22 cellular contexts compared by ENCODE assay signal in genomic region chr19:52428937-52429336, GRCh38. TPM values are rescaled to one million over a fixed set of nuclear protein-coding genes. Genes with fewer than 3 reads are reported as not detected.
DNase-seq lines count a peak whose midpoint lies in the region; ATAC-seq, FAIRE-seq and TF ChIP-seq lines count a peak whose summit lies in the region.
"Had no signal": no experiment of that assay in that cellular context is flagged by ENCODE, and none has a peak within 500 bp of the region (broad histone marks: within the 10 kb centered on the region; RNA-seq: fewer than 3 reads in every experiment).

TSS of gene ZNF534 (plus strand) at chr19:52429148. CDS start at chr19:52431475, 2,327 bp downstream.

- H3K4me1 ChIP-seq in GM23338 (ENCODE audit: insufficient read depth) (no peaks in the 10 kb centered on the region), K562 (replicated peaks in 1 of 2; ENCODE audit: control insufficient read depth in 2 of 2, insufficient read depth in 2 of 2, low read length in 2 of 2) (no peaks in the 10 kb centered on the region; a peak in 1 of 5 replicates), testis (no peaks in the 10 kb centered on the region)

- H3K36me3 Mint-ChIP-seq in GM23338 (ENCODE audit: low read depth): peaks cover 38% of the 10 kb centered on the region

- TF ChIP-seq CTCF in 22Rv1 (IDR thresholded peaks at IDR 0.05): no peak
- TF ChIP-seq CTCF in GM23338 (conservative IDR thresholded peaks at IDR 0.05; ENCODE audit: low read depth in 2 of 2): no peak
- TF ChIP-seq CTCF in K562 (IDR thresholded peaks at IDR 0.05 in 2 of 3, conservative IDR thresholded peaks at IDR 0.05 in 1 of 3; ENCODE audit: insufficient read depth in 2 of 3, low read depth in 1 of 3, low read length in 3 of 3): no peak
- no peak for TF ChIP-seq CTCF in testis (IDR thresholded peaks at IDR 0.05)

- no peak within 1 kb of the TSS for H3K4me2 ChIP-seq in GM23338
- peak within 1 kb of the TSS; percentile 60 for H3K4me2 ChIP-seq in K562 (ENCODE audit: insufficient read depth, low read length)

- peak within 1 kb of the TSS; percentile 28 for H2AFZ ChIP-seq in GM23338
- H2AFZ ChIP-seq in K562 (ENCODE audit: low read depth, low read length): peak within 1 kb of the TSS; percentile 63; the same call in 1 of the 2 replicates

- no peak for FAIRE-seq in K562 (lab: Jason Lieb, UNC)
- FAIRE-seq: G401.6, GM12892, GM19239, H54 had no signal

- in situ Hi-C loops in K562 (cut with MboI): no loop called here

- peak within 1 kb of the TSS in 1 of 2 experiments; percentile 49; a peak in 1 of 4 replicates for H3K9ac ChIP-seq in K562 (ENCODE audit: insufficient read depth in 1 of 2, low read depth in 2 of 2, low read length in 2 of 2)

- WGBS in K562 (ENCODE audit: insufficient coverage, low coverage, missing lambda C conversion rate): 25% methylated on average over 27 of the region's 27 CpGs
- WGBS in testis, 2 donors: 40 to 54% methylated on average over 27 of the region's 27 CpGs

- H3K4me3 ChIP-seq in GM23338: no peak within 1 kb of the TSS
- H3K4me3 ChIP-seq in K562: peak within 1 kb of the TSS; percentile 24; the same call in 1 of the 2 replicates
- H3K4me3 ChIP-seq in testis: peak within 1 kb of the TSS; percentile 24 to 48
- no peak within 1 kb of the TSS for H3K4me3 ChIP-seq in H7 (ENCODE audit: insufficient read depth, low read depth, low read length)

- H3K4me3 Mint-ChIP-seq in GM23338: no peak within 1 kb of the TSS
- H3K4me3 Mint-ChIP-seq: CD4-positive, alpha-beta memory T cell had no signal

- CTCF ChIA-PET in K562 (lab: Yijun Ruan, JAX; ENCODE audit: low intra/inter-chr PET ratio): no interaction called here

- peaks cover 97% of the 10 kb centered on the region for H3K9me3 Mint-ChIP-seq in GM23338

- DNase-seq in GM23338 (ENCODE audit: low spot score) (no peak), K562 (ENCODE audit: extremely low read depth in 1 of 4, low spot score in 3 of 4) (peak; percentile 38 to 61 (median 48)), testis (peak; percentile 77), H7 (no peak), RPMI8226 (no peak)
- DNase-seq: C1 segment of cervical spinal cord; Calu3; CD4-positive, alpha-beta memory T cell; COR-L47; DMS53; DMS79 treated with DMSO at 0.1 percent for 48 hours; GOT3; HCEC 1CT had no signal

- H3K9me1 ChIP-seq in K562 (ENCODE audit: control insufficient read depth, insufficient read depth, low read length): no peaks in the 10 kb centered on the region

- POLR2A ChIA-PET in K562 (lab: Yijun Ruan, JAX): no interaction called here

- H3K36me3 ChIP-seq in GM23338 (ENCODE audit: insufficient read depth) (no peaks in the 10 kb centered on the region), K562 (ENCODE audit: control insufficient read depth, insufficient read depth, low read length) (no peaks in the 10 kb centered on the region), testis (ENCODE audit: low read depth, missing control alignments) (no peaks in the 10 kb centered on the region), H7 (replicated peaks; ENCODE audit: control insufficient read depth, insufficient read depth, low read length) (no peaks in the 10 kb centered on the region)

- no peak for TF ChIP-seq POLR2A in K562 (conservative IDR thresholded peaks at IDR 0.05)
- no peak for TF ChIP-seq POLR2A in testis (IDR thresholded peaks at IDR 0.05)

- intact Hi-C loops in K562 (cut with micrococcal nuclease): no loop called here
- intact Hi-C loops in testis (cut with DNase I; ENCODE audit: low total_unique reads): no loop called here

- H3K9me3 ChIP-seq in K562 (replicated peaks; ENCODE audit: control insufficient read depth, insufficient read depth, low read depth, low read length): 0 out of 2 replicates have a peak, but pooled peaks cover 1% of the 10 kb centered on the region
- H3K9me3 ChIP-seq in testis: no peaks in the 10 kb centered on the region

- H3K79me2 ChIP-seq in GM23338 (replicated peaks; ENCODE audit: insufficient read depth) (no peaks in the 10 kb centered on the region), K562 (ENCODE audit: control insufficient read depth, insufficient read depth, low read length) (no peaks in the 10 kb centered on the region)

- no TSS peak for BruUV-seq in K562 (replicated peaks; lab: Mats Ljungman, UMichigan)

- H3K27me3 ChIP-seq in GM23338 (ENCODE audit: insufficient read depth): no peaks in the 10 kb centered on the region
- no peaks in the 10 kb centered on the region; a peak in 1 of 5 replicates for H3K27me3 ChIP-seq in K562 (ENCODE audit: control insufficient read depth in 2 of 2, insufficient read depth in 2 of 2, low read length in 2 of 2)
- H3K27me3 ChIP-seq in testis: no peaks in the 10 kb centered on the region
- no peaks in the 10 kb centered on the region for H3K27me3 ChIP-seq in H7 (ENCODE audit: control insufficient read depth, insufficient read depth, low read length)

- ATAC-seq in GM23338: no peak
- peak; percentile 81 for ATAC-seq in K562
- no peak for ATAC-seq in HG03520 (IDR thresholded peaks at IDR 0.05; ENCODE audit: unreplicated experiment)

- no peaks in the 10 kb centered on the region for H4K20me1 ChIP-seq in GM23338 (replicated peaks; ENCODE audit: insufficient read depth)
- H4K20me1 ChIP-seq in K562 (replicated peaks; ENCODE audit: control insufficient read depth, insufficient read depth, low read length): no peaks in the 10 kb centered on the region

- no peaks in the 10 kb centered on the region for H3K4me1 Mint-ChIP-seq in GM23338
- H3K4me1 Mint-ChIP-seq: CD4-positive, alpha-beta memory T cell had no signal

- H3F3A ChIP-seq in GM23338 (replicated peaks; ENCODE audit: low read depth): no peaks in the 10 kb centered on the region

- no peaks in the 10 kb centered on the region for H3K9me2 ChIP-seq in GM23338 (ENCODE audit: insufficient read depth)

- peaks cover 3% of the 10 kb centered on the region for H3K27me3 Mint-ChIP-seq in GM23338 (ENCODE audit: insufficient read depth, low read depth, poor library complexity)
- H3K27me3 Mint-ChIP-seq: CD4-positive, alpha-beta memory T cell had no signal

- no peak for TF ChIP-seq EP300 in K562 (IDR thresholded peaks at IDR 0.05; ENCODE audit: low read length)

- H3K27ac ChIP-seq in 22Rv1: peak within 1 kb of the TSS; percentile 43
- H3K27ac ChIP-seq in GM23338 (ENCODE audit: low read depth): no peak within 1 kb of the TSS
- H3K27ac ChIP-seq in K562 (ENCODE audit: extremely low read depth, low read depth, low read length): peak within 1 kb of the TSS; percentile 50; the same call in 2 of the 3 replicates
- no peak within 1 kb of the TSS for H3K27ac ChIP-seq in testis

- TF ChIP-seq RAD21 in K562 (CRISPR knock-in tag; conservative IDR thresholded peaks at IDR 0.05 in 1 of 2, IDR thresholded peaks at IDR 0.05 in 1 of 2): no peak

- no peak within 1 kb of the TSS for H3K27ac Mint-ChIP-seq in GM23338
- H3K27ac Mint-ChIP-seq: CD4-positive, alpha-beta memory T cell had no signal

TF ChIP-seq in GM23338, 12 proteins besides CTCF, POLR2A, EP300 and RAD21 (continues in another document):
- no peak for TF ChIP-seq ETS1 (IDR thresholded peaks at IDR 0.05)
- no peak for TF ChIP-seq CREB1 (CRISPR knock-in tag; IDR thresholded peaks at IDR 0.05; ENCODE audit: low read depth)
- TF ChIP-seq JUNB (IDR thresholded peaks at IDR 0.05; ENCODE audit: unreplicated experiment): no peak

TF ChIP-seq in K562, 482 proteins besides CTCF, POLR2A, EP300 and RAD21 (continues in another document):
- TF ChIP-seq POLR2G (IDR thresholded peaks at IDR 0.05; ENCODE audit: low read depth, low read length) (0 out of 2 replicates have a peak, but pooled peaks have one; percentile 33), PHF20 (IDR thresholded peaks at IDR 0.05; ENCODE audit: partially characterized antibody) (no peak), RFX7 (CRISPR knock-in tag; IDR thresholded peaks at IDR 0.05) (no peak), RBFOX2 (IDR thresholded peaks at IDR 0.05; ENCODE audit: low read depth, low read length) (peak; percentile 61)

RNA-seq across cellular contexts. Expression of gene ZNF534, which starts in this region (rescaled TPM):
- 0.10 TPM in 1 of 2 replicates, not detected in the other for total RNA-seq in GM23338 (2014; rRNA removed; shearing (Covaris generic))
- polyA plus RNA-seq in GM23338 (2016; fragmentation: Nextera tagmentation; extraction: Ambion mirVana): 0.23 and 1.0 TPM in 2 replicates
- total RNA-seq in K562 (2011; cell fraction: chromatin; rRNA removed; ENCODE audit: low replicate concordance): 1.5 and 4.0 TPM in 2 replicates
- 0.83 and 1.4 TPM in 2 replicates for total RNA-seq in K562 (2011; cell fraction: nucleolus; rRNA removed)
- 0.88 and 1.4 TPM in 2 replicates for total RNA-seq in K562 (2011; cell fraction: nucleoplasm; rRNA removed)
- total RNA-seq in K562 (2014; rRNA removed): 0.24 TPM in 1 of 2 replicates, not detected in the other
- total RNA-seq in K562 (2014; rRNA removed; fragmentation: Illumina TruSeq; extraction: Trizol): 0.33 and 0.54 TPM in 2 replicates
- total RNA-seq in K562 (2015; rRNA removed; fragmentation: Illumina TruSeq; extraction: Trizol): 0.25 and 0.34 TPM in 2 replicates
- total RNA-seq in K562 (2021): 0.29 and 0.40 TPM in 2 replicates
- 0.08 TPM in 2 replicates for polyA plus RNA-seq in K562 (2011; rRNA removed)
- polyA plus RNA-seq in K562 (2011; cell fraction: cytosol; rRNA removed): 0.03 and 0.15 TPM in 2 replicates
- 0.11 TPM in 1 of 2 replicates, not detected in the other for polyA plus RNA-seq in K562 (2011; cell fraction: nucleus; rRNA removed)
- polyA plus RNA-seq in K562 (2012): 0.10 and 0.39 TPM in 2 replicates
- 0.19 and 0.46 TPM in 2 replicates for polyA plus RNA-seq in K562 (2014; fragmentation: Illumina TruSeq; extraction: Trizol)
- polyA plus RNA-seq in K562 (2014; fragmentation: Nextera tagmentation; extraction: Ambion mirVana): under 1 TPM; 0.15 to 0.24 TPM
- polyA plus RNA-seq in K562 (2014; rRNA removed): 0.20 TPM in 1 of 2 replicates, not detected in the other
- 0.32 and 0.33 TPM in 2 replicates for polyA minus RNA-seq in K562 (2011; rRNA and poly(A)+ RNA removed)
- not detected in 2 replicates for polyA minus RNA-seq in K562 (2011; cell fraction: cytosol; rRNA and poly(A)+ RNA removed)
- 0.13 and 0.22 TPM in 2 replicates for polyA minus RNA-seq in K562 (2011; cell fraction: nucleus; rRNA and poly(A)+ RNA removed)
- total RNA-seq in testis: 1 to 10 TPM; 3.7 to 8.3 TPM
- 2.1 TPM for polyA plus RNA-seq in testis (ENCODE audit: insufficient read depth, low read depth, low replicate concordance)
- total RNA-seq in H7 (2014; rRNA removed; shearing (Covaris generic)): not detected in 2 replicates
- total RNA-seq: A172, A673, Calu3 had no signal
- polyA plus RNA-seq: BJ; CD4-positive, alpha-beta memory T cell had no signal

Comparison
In these comparisons a context has a peak if more than half of its experiments do, and no peak if none do; other contexts are left out.
1. H3K27ac ChIP-seq: peak in 22Rv1 (single experiment) and K562 (single experiment); none in GM23338 (single experiment) and testis (0 of 2).
2. DNase-seq: peak in K562 (4 of 4) and testis (single experiment); none in GM23338 (single experiment), H7 (single experiment) and RPMI8226 (single experiment).
3. H3K4me3 ChIP-seq: peak in K562 (single experiment) and testis (2 of 2); none in GM23338 (single experiment) and H7 (single experiment).